8 cellular contexts compared by ENCODE assay signal in genomic region chrX:107119281-107119680, GRCh38. TPM values are rescaled to one million over a fixed set of nuclear protein-coding genes. Genes with fewer than 3 reads are reported as not detected.
A peak's percentile ranks its signal among the peaks of the same experiment; 100 is the strongest.
DNase-seq lines count a peak whose midpoint lies in the region; ATAC-seq, FAIRE-seq and TF ChIP-seq lines count a peak whose summit lies in the region.

No MANE protein-coding gene starts in this region.

- H3K36me3 Mint-ChIP-seq in CD4-positive, alpha-beta memory T cell: peaks cover 7 to 26% of the 10 kb centered on the region in 2 donors
- H3K36me3 Mint-ChIP-seq in natural killer cell treated with Interleukin-12 subunit alpha and Interleukin-12 subunit beta and Interleukin-15 and Interleukin-18, amount 100 ng/mL, for 72 hours: peaks cover 22% of the 10 kb centered on the region

- H2AFZ ChIP-seq in Karpas-422 (ENCODE audit: low read length): no peak overlapping the region

- peaks cover 17% of the 10 kb centered on the region for H3K4me1 ChIP-seq in CD4-positive, alpha-beta memory T cell (ENCODE audit: insufficient read depth, low read length)
- H3K4me1 ChIP-seq in Karpas-422 (ENCODE audit: low read length): peaks cover 17% of the 10 kb centered on the region

- peak overlapping the region; percentile 98 to 100 (median 99) for H3K4me3 Mint-ChIP-seq in CD4-positive, alpha-beta memory T cell
- peak overlapping the region; percentile 100 for H3K4me3 Mint-ChIP-seq in natural killer cell treated with Interleukin-12 subunit alpha and Interleukin-12 subunit beta and Interleukin-15 and Interleukin-18, amount 100 ng/mL, for 72 hours

- intact Hi-C loops in CD4-positive, alpha-beta memory T cell (cut with micrococcal nuclease): loop anchor here (5.0 to 10.0 kb wide), 4 partner anchors 88 to 314 kb away; partner anchors contain the start of genes DNAAF6, NUP62CL and TBC1D8B

- POLR2A ChIA-PET in CD4-positive, alpha-beta memory T cell (lab: Charles Lee; ENCODE audit: partially characterized antibody): interaction anchor here (0.9 to 1.5 kb wide), 4 partner anchors 35 to 972 kb away, joined by 3 to 4 read pairs (median 4); partner anchors contain the start of genes ATG4A and PSMD10

- H3K27me3 ChIP-seq in CD4-positive, alpha-beta memory T cell (ENCODE audit: insufficient read depth, low read length): no peaks in the 10 kb centered on the region
- H3K27me3 ChIP-seq in Karpas-422 (ENCODE audit: low read length) (no peaks in the 10 kb centered on the region), bronchial epithelial cell (ENCODE audit: control insufficient read depth, insufficient read depth, low read length) (no peaks in the 10 kb centered on the region)

- H3K36me3 ChIP-seq in CD4-positive, alpha-beta memory T cell (ENCODE audit: insufficient read depth, low read length): peaks cover 9% of the 10 kb centered on the region
- H3K36me3 ChIP-seq in Karpas-422 (ENCODE audit: insufficient read depth, low read length) (peaks cover 5% of the 10 kb centered on the region; the same call in 1 of the 2 replicates), bronchial epithelial cell (ENCODE audit: control insufficient read depth, insufficient read depth, low read length) (peaks cover 6% of the 10 kb centered on the region)

- H3K27ac Mint-ChIP-seq in CD4-positive, alpha-beta memory T cell: peak overlapping the region; percentile 93 to 98 (median 97)
- peak overlapping the region; percentile 90 to 92 for H3K27ac Mint-ChIP-seq in natural killer cell treated with Interleukin-12 subunit alpha and Interleukin-12 subunit beta and Interleukin-15 and Interleukin-18, amount 100 ng/mL, for 72 hours

- FAIRE-seq in bronchial epithelial cell (lab: Jason Lieb, UNC): no peak

- DNase-seq in CD4-positive, alpha-beta memory T cell: no peak
- DNase-seq in Karpas-422: no peak
- peak; percentile 1 for DNase-seq in bronchial epithelial cell (ENCODE audit: low read depth)
- no peak for DNase-seq in natural killer cell treated with Interleukin-12 subunit alpha and Interleukin-12 subunit beta and Interleukin-15 and Interleukin-18, amount 100 ng/mL, for 72 hours (ENCODE audit: low spot score)
- no peak for DNase-seq in HK-2 (ENCODE audit: unreplicated experiment)
- no peak for DNase-seq in KBM-7
- no peak for DNase-seq in stimulated activated CD8-positive, alpha-beta memory T cell treated with anti-CD3 and anti-CD28 coated beads, Interleukin-4, amount 100 ng/mL, for 48 hours

- H3K9me3 Mint-ChIP-seq in CD4-positive, alpha-beta memory T cell: peaks cover 0 to 3% (median 0%) of the 10 kb centered on the region in 8 donors
- H3K9me3 Mint-ChIP-seq in natural killer cell treated with Interleukin-12 subunit alpha and Interleukin-12 subunit beta and Interleukin-15 and Interleukin-18, amount 100 ng/mL, for 72 hours: no peaks in the 10 kb centered on the region

- H3K9me2 ChIP-seq in Karpas-422 (replicated peaks; ENCODE audit: insufficient read depth, low read length): no peaks in the 10 kb centered on the region

- H3K4me2 ChIP-seq in Karpas-422 (ENCODE audit: low read depth, low read length, poor library complexity, severe bottlenecking): peak overlapping the region; percentile 61

- H3K9me3 ChIP-seq in CD4-positive, alpha-beta memory T cell (ENCODE audit: control insufficient read depth in 1 of 2, low read length in 2 of 2): no peaks in the 10 kb centered on the region
- no peaks in the 10 kb centered on the region for H3K9me3 ChIP-seq in Karpas-422 (ENCODE audit: low read length)

- H3K4me1 Mint-ChIP-seq in CD4-positive, alpha-beta memory T cell: peaks cover 16 to 39% (median 26%) of the 10 kb centered on the region in 4 donors
- H3K4me1 Mint-ChIP-seq in natural killer cell treated with Interleukin-12 subunit alpha and Interleukin-12 subunit beta and Interleukin-15 and Interleukin-18, amount 100 ng/mL, for 72 hours (ENCODE audit: low read depth in 2 of 2): peaks cover 17 to 20% of the 10 kb centered on the region in 2 donors

- in situ Hi-C loops in KBM-7 (cut with MboI; ENCODE audit: low pct_unique_long_range_greater_than_20kb, low sequenced_read_pairs): no loop called here

- CTCF ChIA-PET in CD4-positive, alpha-beta memory T cell (lab: Charles Lee; ENCODE audit: partially characterized antibody): interaction anchor here (1.5 kb wide), 1 partner anchor 121 kb away, joined by 4 read pairs; no protein-coding TSS in a partner anchor

- peak overlapping the region in 1 of 2 donors; percentile 72 for H3K4me3 ChIP-seq in CD4-positive, alpha-beta memory T cell (ENCODE audit: low read length in 2 of 2)
- H3K4me3 ChIP-seq in Karpas-422 (ENCODE audit: low read length) (peak overlapping the region; percentile 64), bronchial epithelial cell (ENCODE audit: low read depth, low read length) (no peak overlapping the region)

- H3K27me3 Mint-ChIP-seq in CD4-positive, alpha-beta memory T cell: no peaks in the 10 kb centered on the region
- H3K27me3 Mint-ChIP-seq in natural killer cell treated with Interleukin-12 subunit alpha and Interleukin-12 subunit beta and Interleukin-15 and Interleukin-18, amount 100 ng/mL, for 72 hours: peaks cover 0 to 19% of the 10 kb centered on the region in 2 donors

- ATAC-seq in natural killer cell treated with Interleukin-12 subunit alpha and Interleukin-12 subunit beta and Interleukin-15 and Interleukin-18, amount 100 ng/mL, for 72 hours: no peak
- ATAC-seq in GM18858 (IDR thresholded peaks at IDR 0.05; ENCODE audit: unreplicated experiment): no peak

- peaks cover 19% of the 10 kb centered on the region for H3K79me2 ChIP-seq in Karpas-422 (ENCODE audit: low read length)

- no peaks in the 10 kb centered on the region for H4K20me1 ChIP-seq in Karpas-422 (ENCODE audit: insufficient read depth, low read depth, low read length)

- no peak for TF ChIP-seq CTCF in bronchial epithelial cell (IDR thresholded peaks at IDR 0.05; ENCODE audit: insufficient read depth, low read length, severe bottlenecking)

- peak overlapping the region; percentile 70 for H3K9ac ChIP-seq in Karpas-422 (ENCODE audit: low read length)

- H3K27ac ChIP-seq in CD4-positive, alpha-beta memory T cell (ENCODE audit: low read depth, low read length): peak overlapping the region; percentile 59
- no peak overlapping the region for H3K27ac ChIP-seq in Karpas-422 (ENCODE audit: low read length)

RNA-seq across cellular contexts. Expression of gene RBM41, which starts 0.7 kb away (rescaled TPM):
- 10 to 100 TPM; 27.8 to 29.8 TPM for total RNA-seq in CD4-positive, alpha-beta memory T cell
- 10 to 100 TPM in 1 of 2 donors, 1 to 10 TPM in 1; 9.1 to 14.4 TPM for polyA plus RNA-seq in CD4-positive, alpha-beta memory T cell
- 15.6 and 22.0 TPM in 2 replicates for total RNA-seq in Karpas-422 (2014; rRNA removed; shearing (Covaris generic); ENCODE audit: low replicate concordance)
- total RNA-seq in bronchial epithelial cell: 20.0 and 21.5 TPM in 2 replicates
- total RNA-seq in natural killer cell treated with Interleukin-12 subunit alpha and Interleukin-12 subunit beta and Interleukin-15 and Interleukin-18, amount 100 ng/mL, for 72 hours: 10 to 100 TPM; 10.0 to 14.4 TPM
